In genomic region chr11:12502041-12502440, GRCh38 we compare ENCODE assay signal across 22 cellular contexts.
A peak's percentile ranks its signal among the peaks of the same experiment; 100 is the strongest.
DNase-seq lines count a peak whose midpoint lies in the region; ATAC-seq and TF ChIP-seq lines count a peak whose summit lies in the region.
"Had no signal": no experiment of that assay in that cellular context is flagged by ENCODE, and none has a peak within 500 bp of the region (broad histone marks: within the 10 kb centered on the region; RNA-seq: fewer than 3 reads in every experiment).

No MANE protein-coding gene starts in this region.

- H3K4me1 Mint-ChIP-seq in HFFc6 (ENCODE audit: low read depth) (peaks cover 32% of the 10 kb centered on the region), chondrocyte (ENCODE audit: low read depth) (peaks cover 35% of the 10 kb centered on the region), mesothelial cell of epicardium (peaks cover 30% of the 10 kb centered on the region), Caco-2 (ENCODE audit: low read depth, unreplicated experiment) (peaks cover 22% of the 10 kb centered on the region)
- H3K4me1 Mint-ChIP-seq: activated CD4-positive, alpha-beta T cell treated with anti-CD3 and anti-CD28 coated beads for 36 hours; naive thymus-derived CD4-positive, alpha-beta T cell had no signal

- H3K9me3 ChIP-seq in uterus = no peaks in the 10 kb centered on the region
- H3K9me3 ChIP-seq in Caco-2 = no peaks in the 10 kb centered on the region

- H3K36me3 Mint-ChIP-seq in HFFc6 (ENCODE audit: low read depth) (peaks cover 33% of the 10 kb centered on the region), chondrocyte (ENCODE audit: low read depth) (peaks cover 21% of the 10 kb centered on the region), mesothelial cell of epicardium (peaks cover 28% of the 10 kb centered on the region), Caco-2 (ENCODE audit: insufficient read depth, unreplicated experiment) (peaks cover 11% of the 10 kb centered on the region)
- H3K36me3 Mint-ChIP-seq: naive thymus-derived CD4-positive, alpha-beta T cell had no signal

- peak; percentile 62 for DNase-seq in HFFc6
- no peak for DNase-seq in chondrocyte (ENCODE audit: low spot score)
- DNase-seq in mesothelial cell of epicardium (ENCODE audit: low spot score in 2 of 2, unreplicated experiment in 2 of 2) = no peak
- DNase-seq in uterus = no peak
- no peak for DNase-seq in Caco-2
- DNase-seq in KG1 (lab: John Stamatoyannopoulos, UW) = no peak
- DNase-seq: activated CD4-positive, alpha-beta T cell treated with anti-CD3 and anti-CD28 coated beads for 36 hours; activated effector memory CD4-positive, alpha-beta T cell treated with anti-CD3 and anti-CD28 coated beads, Interleukin-2, amount 50 U/mL, for 16 hours; anterior cingulate cortex; DMS153; naive thymus-derived CD4-positive, alpha-beta T cell; NCI-H1048; NCI-H2029 treated with DMSO at 0.1 percent for 48 hours; NCI-H446 treated with DMSO at 0.1 percent for 48 hours; NK-92 treated with Interleukin-12 subunit alpha and Interleukin-12 subunit beta, amount 100 ng/mL, for 24 hours; stimulated activated CD4-positive, alpha-beta T cell treated with anti-CD3 and anti-CD28 coated beads, Interleukin-4, amount 100 ng/mL, for 4 hours; substantia nigra had no signal

- no peak for TF ChIP-seq CTCF in HFFc6 (IDR thresholded peaks at IDR 0.05)
- no peak for TF ChIP-seq CTCF in chondrocyte (IDR thresholded peaks at IDR 0.05)
- no peak for TF ChIP-seq CTCF in mesothelial cell of epicardium (IDR thresholded peaks at IDR 0.05; ENCODE audit: unreplicated experiment)
- TF ChIP-seq CTCF in uterus (IDR thresholded peaks at IDR 0.05) = no peak
- TF ChIP-seq CTCF in Caco-2 (IDR thresholded peaks at IDR 0.05; ENCODE audit: insufficient read depth in 1 of 2, low read depth in 1 of 2, low read length in 1 of 2, severe bottlenecking in 1 of 2, unreplicated experiment in 1 of 2) = no peak

- BruUV-seq in Caco-2 (replicated peaks; lab: Mats Ljungman, UMichigan) = no TSS peak

- intact Hi-C loops in uterus (cut with DNase I; ENCODE audit: low total_unique reads) = no loop called here
- intact Hi-C loops in Caco-2 (cut with micrococcal nuclease; ENCODE audit: unreplicated experiment) = no loop called here

- H3K9me3 Mint-ChIP-seq in HFFc6 = no peaks in the 10 kb centered on the region
- no peaks in the 10 kb centered on the region for H3K9me3 Mint-ChIP-seq in chondrocyte (ENCODE audit: low read depth)
- no peaks in the 10 kb centered on the region for H3K9me3 Mint-ChIP-seq in mesothelial cell of epicardium
- H3K9me3 Mint-ChIP-seq in Caco-2 (ENCODE audit: unreplicated experiment) = no peaks in the 10 kb centered on the region
- H3K9me3 Mint-ChIP-seq: naive thymus-derived CD4-positive, alpha-beta T cell had no signal

- H3K4me1 ChIP-seq in uterus (no peaks in the 10 kb centered on the region), Caco-2 (peaks cover 61% of the 10 kb centered on the region)

- H3K27me3 ChIP-seq in uterus (no peaks in the 10 kb centered on the region), Caco-2 (replicated peaks; ENCODE audit: control insufficient read depth, insufficient read depth, low read length) (no peaks in the 10 kb centered on the region)

- ATAC-seq in GM18867 (IDR thresholded peaks at IDR 0.05; ENCODE audit: unreplicated experiment) (no peak), GM21515 (IDR thresholded peaks at IDR 0.05; ENCODE audit: unreplicated experiment) (no peak)
- ATAC-seq: activated CD4-positive, alpha-beta T cell treated with anti-CD3 and anti-CD28 coated beads for 36 hours; naive thymus-derived CD4-positive, alpha-beta T cell had no signal

- POLR2A ChIA-PET in Caco-2 (lab: Charles Lee) = no interaction called here

- H3K4me3 ChIP-seq in uterus = no peak overlapping the region
- H3K4me3 ChIP-seq in Caco-2 (ENCODE audit: low read depth, low read length) = no peak overlapping the region
- H3K4me3 ChIP-seq: coronary artery had no signal

- peak overlapping the region; percentile 67 for H3K4me3 Mint-ChIP-seq in HFFc6
- H3K4me3 Mint-ChIP-seq in chondrocyte (ENCODE audit: unreplicated experiment) = no peak overlapping the region
- H3K4me3 Mint-ChIP-seq in mesothelial cell of epicardium = no peak overlapping the region
- no peak overlapping the region for H3K4me3 Mint-ChIP-seq in Caco-2 (ENCODE audit: unreplicated experiment)
- H3K4me3 Mint-ChIP-seq: activated CD4-positive, alpha-beta T cell treated with anti-CD3 and anti-CD28 coated beads for 36 hours; naive thymus-derived CD4-positive, alpha-beta T cell had no signal

- H3K36me3 ChIP-seq in uterus (no peaks in the 10 kb centered on the region), Caco-2 (ENCODE audit: control insufficient read depth, insufficient read depth, low read length) (0 out of 2 replicates have a peak, but pooled peaks cover 1% of the 10 kb centered on the region)

- CTCF ChIA-PET in Caco-2 (lab: Charles Lee) = no interaction called here

- H3K27ac Mint-ChIP-seq in HFFc6 (peak overlapping the region; percentile 89), chondrocyte (ENCODE audit: unreplicated experiment) (peak overlapping the region; percentile 22), mesothelial cell of epicardium (peak overlapping the region; percentile 80), Caco-2 (ENCODE audit: unreplicated experiment) (no peak overlapping the region)
- H3K27ac Mint-ChIP-seq: activated CD4-positive, alpha-beta T cell treated with anti-CD3 and anti-CD28 coated beads for 36 hours; naive thymus-derived CD4-positive, alpha-beta T cell; progenitor cell of endocrine pancreas had no signal

- H3K27me3 Mint-ChIP-seq in HFFc6 (ENCODE audit: insufficient read depth) (no peaks in the 10 kb centered on the region; the same call in 1 of the 2 replicates), chondrocyte (ENCODE audit: low read depth) (no peaks in the 10 kb centered on the region), mesothelial cell of epicardium (ENCODE audit: low read depth) (no peaks in the 10 kb centered on the region), Caco-2 (ENCODE audit: insufficient read depth, unreplicated experiment) (no peaks in the 10 kb centered on the region)
- H3K27me3 Mint-ChIP-seq: progenitor cell of endocrine pancreas had no signal

- peak overlapping the region; percentile 42 to 48 for H3K27ac ChIP-seq in uterus
- H3K27ac ChIP-seq: C4-2B had no signal

- no peak for TF ChIP-seq POLR2A in uterus (IDR thresholded peaks at IDR 0.05)
